In the genomic region with DNA sequence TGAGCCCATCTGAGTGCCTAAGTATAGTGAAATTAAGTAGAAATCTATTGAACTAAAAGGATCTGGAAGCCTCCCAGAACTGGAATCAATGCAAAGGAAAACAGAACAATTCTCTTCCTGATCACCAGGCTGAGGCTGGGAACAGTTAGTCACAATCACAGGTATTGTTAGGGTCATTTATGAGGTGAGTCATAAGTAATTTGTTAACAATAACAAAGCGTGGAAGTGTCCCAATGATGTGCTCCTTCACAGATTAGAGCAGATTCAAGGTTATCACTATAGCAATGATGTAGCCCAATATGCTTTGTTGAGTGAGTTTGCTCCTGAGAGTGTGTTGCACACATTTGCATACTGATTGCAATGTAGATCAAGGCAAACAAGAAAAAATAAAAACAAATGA, we compare ENCODE assay signal across 26 cellular contexts.
DNase-seq lines count a peak whose midpoint lies in the region; ATAC-seq and TF ChIP-seq lines count a peak whose summit lies in the region.
"Had no signal": no experiment of that assay in that cellular context is flagged by ENCODE, and none has a peak within 500 bp of the region (broad histone marks: within the 10 kb centered on the region; RNA-seq: fewer than 3 reads in every experiment).

No MANE protein-coding gene starts in this region.

- peak; percentile 68 for ATAC-seq in body of pancreas
- ATAC-seq in left colon = peak; percentile 33
- ATAC-seq in HG02970 (IDR thresholded peaks at IDR 0.05; ENCODE audit: low FRiP score, unreplicated experiment) = no peak

- no peak overlapping the region for H3K9ac ChIP-seq in HUES48 (ENCODE audit: low read depth, low read length)
- H3K9ac ChIP-seq: KMS-11 had no signal

- H3K36me3 ChIP-seq in HUES48 (ENCODE audit: control insufficient read depth, insufficient read depth, low read length) = no peaks in the 10 kb centered on the region
- no peaks in the 10 kb centered on the region for H3K36me3 ChIP-seq in body of pancreas (replicated peaks in 1 of 2; ENCODE audit: insufficient read depth in 1 of 2, low read depth in 2 of 2)

- peak overlapping the region; percentile 61 for H3K27ac ChIP-seq in HUES48 (ENCODE audit: low read depth, low read length)
- H3K27ac ChIP-seq in body of pancreas = peak overlapping the region in 3 of 4 donors; percentile 41 to 47 (median 44)
- H3K27ac ChIP-seq: C4-2B, KMS-11, SJSA1 had no signal

- H3K9me3 ChIP-seq in HUES48 (ENCODE audit: control insufficient read depth, insufficient read depth, low read length) (no peaks in the 10 kb centered on the region), body of pancreas (no peaks in the 10 kb centered on the region)
- H3K9me3 ChIP-seq: SJSA1 had no signal

- no peak for TF ChIP-seq POLR2A in body of pancreas (IDR thresholded peaks at IDR 0.05)

- H3K4me1 ChIP-seq in HUES48 (ENCODE audit: control insufficient read depth, insufficient read depth, low read length) (peaks cover 14% of the 10 kb centered on the region), body of pancreas (peaks cover 7% of the 10 kb centered on the region)
- H3K4me1 ChIP-seq: SJSA1 had no signal

- intact Hi-C loops in body of pancreas (cut with DNase I) (no loop called here), left colon (cut with DNase I, micrococcal nuclease) (no loop called here)

- no peaks in the 10 kb centered on the region for H3K27me3 ChIP-seq in HUES48 (ENCODE audit: control insufficient read depth, insufficient read depth, low read length)
- no peaks in the 10 kb centered on the region for H3K27me3 ChIP-seq in body of pancreas
- H3K27me3 ChIP-seq: SJSA1 had no signal

- DNase-seq in COLO829 (ENCODE audit: low spot score) (peak; percentile 19), body of pancreas (peak in 1 of 4 donors; percentile 2), left colon (no peak), CD1c-positive myeloid dendritic cell (ENCODE audit: extremely low spot score) (no peak), SW 1271 (lab: John Stamatoyannopoulos, UW) (no peak), anterior cingulate cortex (lab: John Stamatoyannopoulos, UW) (no peak)
- DNase-seq: ACHN; activated B cell treated with CpG ODN at 0.5 μM for 24 hours; activated CD4-positive, alpha-beta memory T cell treated with anti-CD3 and anti-CD28 coated beads for 36 hours; activated naive CD4-positive, alpha-beta T cell; amniotic stem cell; cerebellar nuclear complex; DND-41; effector memory CD4-positive, alpha-beta T cell; HFFc6; hippocampal formation; kidney; mesenchymal stem cell; NCI-H1092; NCI-H526; nephron progenitor cell had no signal

- TF ChIP-seq CTCF in body of pancreas (IDR thresholded peaks at IDR 0.05) = no peak

- H3K4me3 ChIP-seq in HUES48 (ENCODE audit: low read depth, low read length) (no peak overlapping the region), body of pancreas (no peak overlapping the region)
- H3K4me3 ChIP-seq: SJSA1 had no signal

- 10 to 20% methylated on average over 1 of the region's 1 CpG for WGBS in body of pancreas, 2 donors
